Comparison of ENCODE assay signal across 6 cellular contexts in the genomic region with DNA sequence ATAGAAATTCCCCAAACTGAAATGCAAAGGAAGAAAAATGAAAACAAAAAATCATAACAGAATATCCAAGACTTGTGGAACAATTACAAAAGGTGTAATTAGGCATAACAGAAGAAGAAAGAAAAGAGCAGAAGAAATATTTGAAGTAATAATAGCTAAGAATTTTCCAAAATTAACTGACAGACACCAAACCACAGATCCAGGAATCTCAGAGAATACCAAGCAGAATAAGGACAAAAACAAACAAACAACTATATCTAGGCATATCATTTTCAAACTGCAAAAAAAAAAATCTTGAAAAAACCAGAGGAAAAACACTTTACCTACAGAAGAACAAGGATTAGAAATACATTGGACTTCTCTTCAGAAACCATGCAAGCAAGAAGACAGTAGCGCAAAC.
"Had no signal": no experiment of that assay in that cellular context is flagged by ENCODE, and none has a peak within 500 bp of the region (broad histone marks: within the 10 kb centered on the region; RNA-seq: fewer than 3 reads in every experiment).

No MANE protein-coding gene starts in this region.

- DNase-seq: GF-D8 had no signal

- FAIRE-seq: GM12878, GM12891, GM12892, GM18507, GM19239 had no signal

- H3K4me3 ChIP-seq: GM12878 had no signal
